In genomic region chr19:37466798-37467607, GRCh38 we compare ENCODE assay signal across 8 cellular contexts. TPM values are rescaled to one million over a fixed set of nuclear protein-coding genes. Genes with fewer than 3 reads are reported as not detected.
A peak's percentile ranks its signal among the peaks of the same experiment; 100 is the strongest.
DNase-seq lines count a peak whose midpoint lies in the region; ATAC-seq and TF ChIP-seq lines count a peak whose summit lies in the region.

ZNF569 (minus strand) TSS chr19:37467444; CDS start chr19:37444921, 22,523 bp downstream.

- H3K4me3 ChIP-seq in AG04449 (ENCODE audit: low read depth, low read length) = peak within 1 kb of the TSS; percentile 86
- peak within 1 kb of the TSS; percentile 60 for H3K4me3 ChIP-seq in kidney epithelial cell (ENCODE audit: low read depth, low read length)

- no peaks in the 10 kb centered on the region for H3K36me3 ChIP-seq in kidney epithelial cell (ENCODE audit: control insufficient read depth, insufficient read depth, low read length)

- peak; percentile 57 for ATAC-seq in GM18873 (IDR thresholded peaks at IDR 0.05; ENCODE audit: low FRiP score, unreplicated experiment)
- ATAC-seq in HG03139 (IDR thresholded peaks at IDR 0.05; ENCODE audit: unreplicated experiment) = peak; percentile 54

- H3K27me3 ChIP-seq in kidney epithelial cell (ENCODE audit: control insufficient read depth, insufficient read depth, low read length) = no peaks in the 10 kb centered on the region

- H3K27ac Mint-ChIP-seq in chondrocyte (ENCODE audit: unreplicated experiment) = peak within 1 kb of the TSS; percentile 98

- no peak for TF ChIP-seq CTCF in AG04449 (IDR thresholded peaks at IDR 0.05; ENCODE audit: insufficient read depth, low read length, missing control alignments)
- peak; percentile 19 for TF ChIP-seq CTCF in chondrocyte (IDR thresholded peaks at IDR 0.05)
- TF ChIP-seq CTCF in kidney epithelial cell (IDR thresholded peaks at IDR 0.05; ENCODE audit: insufficient read depth, low read length, poor library complexity, severe bottlenecking) = no peak

- POLR2A ChIA-PET in AG04449 (lab: Yijun Ruan, JAX) = interaction anchor here (0.8 to 1.5 kb wide), 2 partner anchors 97 to 313 kb away, joined by 3 to 6 read pairs; partner anchors contain the start of gene ZNF527

- H3K4me1 Mint-ChIP-seq in chondrocyte (ENCODE audit: low read depth) = peaks cover 37% of the 10 kb centered on the region

- H3K36me3 Mint-ChIP-seq in chondrocyte (ENCODE audit: low read depth) = peaks cover 19% of the 10 kb centered on the region

- CTCF ChIA-PET in AG04449 (lab: Yijun Ruan, JAX) = no interaction called here

- H3K27me3 Mint-ChIP-seq in chondrocyte (ENCODE audit: low read depth) = no peaks in the 10 kb centered on the region

- DNase-seq in AG04449 (ENCODE audit: low read depth, low spot score) (peak; percentile 72), NCI-H345 (lab: John Stamatoyannopoulos, UW) (peak; percentile 100), chondrocyte (ENCODE audit: low spot score) (peak; percentile 93), kidney epithelial cell (ENCODE audit: low read depth) (peak; percentile 86)
- DNase-seq in activated CD4-positive, alpha-beta T cell treated with anti-CD3 and anti-CD28 coated beads for 24 hours (ENCODE audit: low read depth in 2 of 2) = peak; percentile 66 to 79
- peak; percentile 88 for DNase-seq in stimulated activated CD4-positive, alpha-beta T cell treated with anti-CD3 and anti-CD28 coated beads, Interleukin-15, amount 100 ng/mL, for 24 hours

- H3K9me3 Mint-ChIP-seq in chondrocyte (ENCODE audit: low read depth) = peaks cover 18% of the 10 kb centered on the region

- peak within 1 kb of the TSS; percentile 99 for H3K4me3 Mint-ChIP-seq in chondrocyte (ENCODE audit: unreplicated experiment)

RNA-seq across cellular contexts. Expression of gene ZNF569, which starts in this region (rescaled TPM):
- 6.8 to 9.6 TPM (median 7.4 TPM) in 3 replicates for total RNA-seq in chondrocyte
- 4.7 and 5.0 TPM in 2 replicates for total RNA-seq in kidney epithelial cell

Comparison
In these comparisons a context has a peak if more than half of its experiments do, and no peak if none do; other contexts are left out.
1. Peak in every context shown above with its lines: DNase-seq, ATAC-seq and H3K4me3 ChIP-seq.